2 cellular contexts compared by ENCODE assay signal in the genomic region with DNA sequence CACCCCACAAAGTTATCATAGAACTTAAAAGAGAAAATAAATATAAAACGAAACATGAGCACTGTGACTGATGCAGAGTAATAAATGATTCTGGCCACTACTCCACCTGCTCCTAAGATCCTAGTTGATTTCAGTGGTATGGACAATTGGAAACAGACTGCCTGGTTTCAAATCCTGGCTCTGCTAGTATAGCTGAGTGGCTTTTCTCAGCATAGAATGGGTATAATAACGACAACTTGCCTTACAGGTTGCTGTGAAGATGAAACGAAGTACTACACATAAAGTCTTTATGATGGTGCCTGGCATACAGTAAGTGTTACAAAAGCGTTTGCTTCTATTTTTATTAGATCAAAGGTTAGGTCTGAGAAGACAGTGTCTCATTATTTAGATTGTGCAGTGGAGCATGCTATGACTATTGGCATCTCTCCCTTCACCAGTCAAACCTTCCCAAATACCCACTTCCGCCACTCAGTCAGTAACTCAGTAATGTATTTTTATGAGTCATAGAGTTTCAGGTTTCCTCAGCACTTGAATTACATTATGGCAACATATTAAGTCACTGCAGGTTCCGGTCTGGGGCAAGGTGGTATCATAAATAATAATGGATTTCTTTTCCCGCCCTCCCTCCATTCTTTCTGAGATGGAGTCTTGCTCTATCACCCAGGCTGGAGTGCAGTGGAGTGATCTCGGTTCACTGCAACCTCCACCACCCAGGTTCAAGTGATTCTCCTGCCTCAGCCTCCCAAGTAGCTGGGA.
TF ChIP-seq lines count a peak whose summit lies in the region.

No MANE protein-coding gene starts in this region.

TF ChIP-seq in IMR-90, 13 proteins besides CTCF, POLR2A, EP300 and RAD21:
- TF ChIP-seq USF2 (IDR thresholded peaks at IDR 0.05; ENCODE audit: low read depth, low read length), result no peak
- peak; percentile 87 for TF ChIP-seq FOS (IDR thresholded peaks at IDR 0.05; ENCODE audit: low read depth, low read length)
- no peak for TF ChIP-seq CHD1 (IDR thresholded peaks at IDR 0.05; ENCODE audit: low read depth, low read length)
- no peak for TF ChIP-seq MAZ (IDR thresholded peaks at IDR 0.05; ENCODE audit: borderline replicate concordance, low read depth, low read length)
- no peak for TF ChIP-seq MXI1 (IDR thresholded peaks at IDR 0.05; ENCODE audit: borderline replicate concordance, low read depth, low read length)
- no peak for TF ChIP-seq RCOR1 (IDR thresholded peaks at IDR 0.05; ENCODE audit: insufficient replicate concordance, low read length)
- TF ChIP-seq RFX5 (IDR thresholded peaks at IDR 0.05; ENCODE audit: low read depth, low read length), result no peak
- no peak for TF ChIP-seq ELK1 (IDR thresholded peaks at IDR 0.05; ENCODE audit: borderline replicate concordance, low read depth, low read length)
- TF ChIP-seq MAFK (IDR thresholded peaks at IDR 0.05; ENCODE audit: low read depth, low read length), result no peak
- no peak for TF ChIP-seq SMC3 (IDR thresholded peaks at IDR 0.05; ENCODE audit: low read depth, low read length)
- peak; percentile 48; the same call in 1 of the 2 replicates for TF ChIP-seq BHLHE40 (IDR thresholded peaks at IDR 0.05; ENCODE audit: low read depth, low read length)
- TF ChIP-seq CEBPB (IDR thresholded peaks at IDR 0.05; ENCODE audit: low read depth, low read length), result peak; percentile 72; the same call in 1 of the 2 replicates
- TF ChIP-seq NFE2L2 (IDR thresholded peaks at IDR 0.05; ENCODE audit: low read depth, low read length), result no peak
TF ChIP-seq in IMR-90: peak in this region for 3.

TF ChIP-seq in endothelial cell of umbilical vein, 7 proteins besides CTCF, POLR2A, EP300 and RAD21:
- TF ChIP-seq GATA2 (IDR thresholded peaks at IDR 0.05; ENCODE audit: insufficient read depth, insufficient read length, low read depth, low read length) (no peak), FOS (IDR thresholded peaks at IDR 0.05; ENCODE audit: borderline replicate concordance, insufficient read depth, low read length) (peak; percentile 79), POLR2AphosphoS5 (IDR thresholded peaks at IDR 0.05; ENCODE audit: insufficient read depth, low read depth, low read length) (peak; percentile 44), JUN (IDR thresholded peaks at IDR 0.05; ENCODE audit: borderline replicate concordance, insufficient read depth, insufficient read length, low read depth) (peak; percentile 91)
